ENCODE assay signal across 1 cellular context in genomic region chr16:16259968-16260367, GRCh38. TPM values are rescaled to one million over a fixed set of nuclear protein-coding genes. Genes with fewer than 3 reads are reported as not detected.
"Had no signal": no experiment of that assay in that cellular context is flagged by ENCODE, and none has a peak within 500 bp of the region (broad histone marks: within the 10 kb centered on the region; RNA-seq: fewer than 3 reads in every experiment).

No MANE protein-coding gene starts in this region.

RNA-seq across cellular contexts. Expression of gene ABCC6, which starts 36.7 kb away (rescaled TPM):
- polyA plus RNA-seq: keratinocyte had no signal
